In the genomic region with DNA sequence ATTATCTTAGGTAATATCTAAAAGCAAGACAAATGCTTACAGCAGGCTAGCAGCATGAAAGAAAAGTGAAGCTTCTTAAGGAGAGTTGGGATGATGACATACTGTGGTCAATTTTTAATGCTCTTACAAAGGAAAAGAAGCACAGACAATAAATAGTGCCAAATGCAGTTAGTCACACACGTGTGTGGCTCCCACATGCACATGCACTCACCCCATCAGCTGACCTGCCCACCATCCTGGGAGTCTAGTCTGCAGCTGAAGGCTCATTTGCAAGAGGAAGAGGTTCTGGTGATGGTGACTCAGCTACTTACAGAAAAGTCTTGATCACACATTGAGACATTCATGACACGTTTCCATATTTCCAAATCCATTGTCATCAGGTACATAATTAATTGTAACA, we compare ENCODE assay signal across 1 cellular context.
TF ChIP-seq lines count a peak whose summit lies in the region.

No MANE protein-coding gene starts in this region.

TF ChIP-seq in K562, 482 proteins besides CTCF, POLR2A, EP300 and RAD21:
- TF ChIP-seq ZZZ3 (IDR thresholded peaks at IDR 0.05) (no peak), ATF1 (CRISPR knock-in tag; IDR thresholded peaks at IDR 0.05) (no peak), ATF1 (tag; IDR thresholded peaks at IDR 0.05) (no peak), IRF2 (CRISPR knock-in tag; IDR thresholded peaks at IDR 0.05) (no peak), NFE2 (IDR thresholded peaks at IDR 0.05; ENCODE audit: low read depth) (0 out of 2 replicates have a peak, but pooled peaks have one; percentile 10)
TF ChIP-seq in K562: peak in this region for 1.
